ENCODE assay signal across 16 cellular contexts in genomic region chr1:31038360-31038759, GRCh38. TPM values are rescaled to one million over a fixed set of nuclear protein-coding genes. Genes with fewer than 3 reads are reported as not detected.
DNase-seq lines count a peak whose midpoint lies in the region; ATAC-seq and TF ChIP-seq lines count a peak whose summit lies in the region.
"Had no signal": no experiment of that assay in that cellular context is flagged by ENCODE, and none has a peak within 500 bp of the region (broad histone marks: within the 10 kb centered on the region; RNA-seq: fewer than 3 reads in every experiment).

No MANE protein-coding gene starts in this region.

- H3K27me3 Mint-ChIP-seq in CD4-positive, CD25-positive, alpha-beta regulatory T cell = no peaks in the 10 kb centered on the region
- H3K27me3 Mint-ChIP-seq: effector memory CD8-positive, alpha-beta T cell had no signal

- H3K4me1 ChIP-seq in CD4-positive, CD25-positive, alpha-beta regulatory T cell (ENCODE audit: control insufficient read depth, insufficient read depth, low read length, poor library complexity, severe bottlenecking) = peaks cover 54% of the 10 kb centered on the region
- peaks cover 0 to 74% (median 8%) of the 10 kb centered on the region in 4 donors for H3K4me1 ChIP-seq in tibial artery
- peaks cover 5% of the 10 kb centered on the region for H3K4me1 ChIP-seq in effector memory CD4-positive, alpha-beta T cell (ENCODE audit: control insufficient read depth, insufficient read depth, low read length, poor library complexity, severe bottlenecking)

- peaks cover 39% of the 10 kb centered on the region for H3K36me3 Mint-ChIP-seq in CD4-positive, CD25-positive, alpha-beta regulatory T cell

- H3K27ac ChIP-seq in CD4-positive, CD25-positive, alpha-beta regulatory T cell (ENCODE audit: insufficient read depth, low read length, poor library complexity, severe bottlenecking) = no peak overlapping the region
- H3K27ac ChIP-seq in epithelial cell of prostate (peak overlapping the region; percentile 52), tibial artery (no peak overlapping the region)
- no peak overlapping the region for H3K27ac ChIP-seq in effector memory CD4-positive, alpha-beta T cell (ENCODE audit: insufficient read depth, low read length, poor library complexity, severe bottlenecking)
- H3K27ac ChIP-seq: heart right ventricle, left lung had no signal

- H3K4me3 Mint-ChIP-seq in CD4-positive, CD25-positive, alpha-beta regulatory T cell = peak overlapping the region in 2 of 4 donors; percentile 10 to 26
- H3K4me3 Mint-ChIP-seq: nephron had no signal

- ATAC-seq in CD4-positive, CD25-positive, alpha-beta regulatory T cell (ENCODE audit: low read depth in 2 of 2) = no peak
- ATAC-seq in omental fat pad (ENCODE audit: low FRiP score) = peak; percentile 78
- ATAC-seq in GM19397 (IDR thresholded peaks at IDR 0.05; ENCODE audit: unreplicated experiment) = no peak
- ATAC-seq: effector memory CD8-positive, alpha-beta T cell; heart right ventricle; left lung had no signal

- no peak for DNase-seq in CD4-positive, CD25-positive, alpha-beta regulatory T cell
- peak; percentile 34 for DNase-seq in LHCN-M2 (ENCODE audit: low read depth)
- peak; percentile 20 for DNase-seq in epithelial cell of prostate (ENCODE audit: low read depth, low spot score)
- no peak for DNase-seq in omental fat pad (ENCODE audit: low spot score)
- DNase-seq in tibial artery = no peak
- DNase-seq in effector memory CD4-positive, alpha-beta T cell = no peak
- DNase-seq in DMS153 treated with DMSO at 0.1 percent for 48 hours (lab: John Stamatoyannopoulos, UW; ENCODE audit: unreplicated experiment) = no peak
- DNase-seq: activated CD4-positive, CD25-positive, alpha-beta regulatory T cell treated with anti-CD3 and anti-CD28 coated beads, Interleukin-2, amount 50 U/mL, for 72 hours; anterior cingulate cortex; effector memory CD8-positive, alpha-beta T cell; heart right ventricle; MV-4-11; small intestine had no signal

- intact Hi-C loops in tibial artery (cut with DNase I; ENCODE audit: low total_unique reads) = no loop called here

- H3K4me1 Mint-ChIP-seq in CD4-positive, CD25-positive, alpha-beta regulatory T cell = peaks cover 33 to 88% (median 60%) of the 10 kb centered on the region in 4 donors

- H3K27me3 ChIP-seq in CD4-positive, CD25-positive, alpha-beta regulatory T cell (ENCODE audit: control insufficient read depth, insufficient read depth, low read length) = no peaks in the 10 kb centered on the region
- H3K27me3 ChIP-seq in tibial artery = no peaks in the 10 kb centered on the region
- H3K27me3 ChIP-seq in effector memory CD4-positive, alpha-beta T cell (replicated peaks; ENCODE audit: control insufficient read depth, insufficient read depth, low read length, poor library complexity, severe bottlenecking) = no peaks in the 10 kb centered on the region
- H3K27me3 ChIP-seq: heart right ventricle, left lung had no signal

- H3K9me3 Mint-ChIP-seq in CD4-positive, CD25-positive, alpha-beta regulatory T cell = peaks cover 0 to 3% (median 0%) of the 10 kb centered on the region in 7 donors
- H3K9me3 Mint-ChIP-seq: effector memory CD8-positive, alpha-beta T cell; nephron had no signal

- peak overlapping the region; percentile 15 for H3K4me3 ChIP-seq in CD4-positive, CD25-positive, alpha-beta regulatory T cell (ENCODE audit: low read depth, low read length)
- H3K4me3 ChIP-seq in tibial artery = no peak overlapping the region
- H3K4me3 ChIP-seq in effector memory CD4-positive, alpha-beta T cell (ENCODE audit: insufficient read depth, low read depth, low read length, poor library complexity, severe bottlenecking) = no peak overlapping the region
- H3K4me3 ChIP-seq: heart right ventricle, left lung had no signal

- no peaks in the 10 kb centered on the region for H3K9me3 ChIP-seq in CD4-positive, CD25-positive, alpha-beta regulatory T cell (ENCODE audit: control insufficient read depth in 2 of 2, low read length in 2 of 2)
- no peaks in the 10 kb centered on the region for H3K9me3 ChIP-seq in tibial artery
- H3K9me3 ChIP-seq in effector memory CD4-positive, alpha-beta T cell (ENCODE audit: control insufficient read depth, low read length) = no peaks in the 10 kb centered on the region
- H3K9me3 ChIP-seq: heart right ventricle, left lung had no signal

- peak overlapping the region in 2 of 3 donors; percentile 5 to 27 for H3K27ac Mint-ChIP-seq in CD4-positive, CD25-positive, alpha-beta regulatory T cell
- H3K27ac Mint-ChIP-seq: effector memory CD8-positive, alpha-beta T cell; nephron had no signal

- no peak for TF ChIP-seq CTCF in omental fat pad (IDR thresholded peaks at IDR 0.05)
- no peak for TF ChIP-seq CTCF in tibial artery (IDR thresholded peaks at IDR 0.05)

- peaks cover 21% of the 10 kb centered on the region for H3K36me3 ChIP-seq in CD4-positive, CD25-positive, alpha-beta regulatory T cell (ENCODE audit: control insufficient read depth, insufficient read depth, low read length)
- peaks cover 0 to 5% (median 0%) of the 10 kb centered on the region in 3 donors for H3K36me3 ChIP-seq in tibial artery
- peaks cover 2% of the 10 kb centered on the region for H3K36me3 ChIP-seq in effector memory CD4-positive, alpha-beta T cell (ENCODE audit: control insufficient read depth, insufficient read depth, low read length)

RNA-seq across cellular contexts. Expression of gene PUM1, which starts 27.2 kb away (rescaled TPM):
- 283 TPM for total RNA-seq in CD4-positive, CD25-positive, alpha-beta regulatory T cell
- 100 to 1,000 TPM; 108 to 149 (median 132) TPM for polyA plus RNA-seq in CD4-positive, CD25-positive, alpha-beta regulatory T cell
- 40.8 and 50.3 TPM in 2 replicates for total RNA-seq in LHCN-M2 (2014; rRNA removed)
- 30.3 TPM for polyA plus RNA-seq in LHCN-M2 (2012)
- 100 to 1,000 TPM in 1 of 4 donors, 10 to 100 TPM in 3; 66.7 to 121 (median 83.9) TPM for total RNA-seq in omental fat pad

Comparison
In these comparisons a context has a peak if more than half of its experiments do, and no peak if none do; other contexts are left out.
1. DNase-seq: peak in LHCN-M2 (single experiment) and epithelial cell of prostate (single experiment); none in CD4-positive, CD25-positive, alpha-beta regulatory T cell (0 of 3), omental fat pad (single experiment), tibial artery (0 of 2), effector memory CD4-positive, alpha-beta T cell (0 of 3) and DMS153 treated with DMSO at 0.1 percent for 48 hours (single experiment).